In genomic region chrX:19555236-19555635, GRCh38 we compare ENCODE assay signal across 1 cellular context.
TF ChIP-seq lines count a peak whose summit lies in the region.

No MANE protein-coding gene starts in this region.

TF ChIP-seq in SK-N-SH, 30 proteins besides CTCF, POLR2A, EP300 and RAD21 (continued from another document):
- TF ChIP-seq JUND (IDR thresholded peaks at IDR 0.05) (no peak), NRF1 (IDR thresholded peaks at IDR 0.05; ENCODE audit: low read depth, low read length) (no peak), SIN3A (IDR thresholded peaks at IDR 0.05; ENCODE audit: borderline replicate concordance, low read depth, low read length) (no peak), REST (IDR thresholded peaks at IDR 0.05; ENCODE audit: low read depth, low read length) (no peak), EZH2phosphoT487 (IDR thresholded peaks at IDR 0.05; ENCODE audit: borderline replicate concordance, low read depth) (no peak), SMC3 (IDR thresholded peaks at IDR 0.05; ENCODE audit: low read depth, low read length) (no peak), FOXJ3 (CRISPR knock-in tag; IDR thresholded peaks at IDR 0.05) (no peak), CHD2 (IDR thresholded peaks at IDR 0.05; ENCODE audit: low read length, partially characterized antibody) (no peak), ELF1 (IDR thresholded peaks at IDR 0.05) (no peak), TAF1 (IDR thresholded peaks at IDR 0.05; ENCODE audit: borderline replicate concordance, low read depth, low read length) (no peak), RFX5 (IDR thresholded peaks at IDR 0.05; ENCODE audit: low read length) (no peak)
- TF ChIP-seq, protein P1, sequence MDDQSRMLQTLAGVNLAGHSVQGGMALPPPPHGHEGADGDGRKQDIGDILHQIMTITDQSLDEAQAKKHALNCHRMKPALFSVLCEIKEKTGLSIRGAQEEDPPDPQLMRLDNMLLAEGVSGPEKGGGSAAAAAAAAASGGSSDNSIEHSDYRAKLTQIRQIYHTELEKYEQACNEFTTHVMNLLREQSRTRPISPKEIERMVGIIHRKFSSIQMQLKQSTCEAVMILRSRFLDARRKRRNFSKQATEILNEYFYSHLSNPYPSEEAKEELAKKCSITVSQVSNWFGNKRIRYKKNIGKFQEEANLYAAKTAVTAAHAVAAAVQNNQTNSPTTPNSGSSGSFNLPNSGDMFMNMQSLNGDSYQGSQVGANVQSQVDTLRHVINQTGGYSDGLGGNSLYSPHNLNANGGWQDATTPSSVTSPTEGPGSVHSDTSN (IDR thresholded peaks at IDR 0.05), result no peak
TF ChIP-seq in SK-N-SH: peak in this region for 0.
